Comparison of ENCODE assay signal across 8 cellular contexts in genomic region chr10:89414146-89414878, GRCh38. TPM values are rescaled to one million over a fixed set of nuclear protein-coding genes. Genes with fewer than 3 reads are reported as not detected.
DNase-seq lines count a peak whose midpoint lies in the region; ATAC-seq and TF ChIP-seq lines count a peak whose summit lies in the region.

A gene with protein sequence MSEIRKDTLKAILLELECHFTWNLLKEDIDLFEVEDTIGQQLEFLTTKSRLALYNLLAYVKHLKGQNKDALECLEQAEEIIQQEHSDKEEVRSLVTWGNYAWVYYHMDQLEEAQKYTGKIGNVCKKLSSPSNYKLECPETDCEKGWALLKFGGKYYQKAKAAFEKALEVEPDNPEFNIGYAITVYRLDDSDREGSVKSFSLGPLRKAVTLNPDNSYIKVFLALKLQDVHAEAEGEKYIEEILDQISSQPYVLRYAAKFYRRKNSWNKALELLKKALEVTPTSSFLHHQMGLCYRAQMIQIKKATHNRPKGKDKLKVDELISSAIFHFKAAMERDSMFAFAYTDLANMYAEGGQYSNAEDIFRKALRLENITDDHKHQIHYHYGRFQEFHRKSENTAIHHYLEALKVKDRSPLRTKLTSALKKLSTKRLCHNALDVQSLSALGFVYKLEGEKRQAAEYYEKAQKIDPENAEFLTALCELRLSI (plus strand): TSS chr10:89414568. CDS start chr10:89414799, 231 bp downstream.

- H3K79me2 ChIP-seq in GM23338 (replicated peaks; ENCODE audit: insufficient read depth): no peaks in the 10 kb centered on the region
- H3K79me2 ChIP-seq in Loucy (ENCODE audit: insufficient read depth, low read length): peaks cover 37% of the 10 kb centered on the region
- H3K79me2 ChIP-seq in parathyroid adenoma: peaks cover 16% of the 10 kb centered on the region

- 0 out of 2 replicates have a peak, but pooled peaks cover 2% of the 10 kb centered on the region for H3K36me3 ChIP-seq in ES-I3 (ENCODE audit: insufficient read depth, low read length)
- H3K36me3 ChIP-seq in GM23338 (ENCODE audit: insufficient read depth): no peaks in the 10 kb centered on the region
- H3K36me3 ChIP-seq in Loucy (ENCODE audit: insufficient read depth, low read length): no peaks in the 10 kb centered on the region
- H3K36me3 ChIP-seq in parathyroid adenoma (ENCODE audit: control insufficient read depth, insufficient read depth, low read length): no peaks in the 10 kb centered on the region
- H3K36me3 ChIP-seq in tibial artery: peaks cover 4 to 11% (median 10%) of the 10 kb centered on the region in 3 donors

- H3K27ac ChIP-seq in GM23338 (ENCODE audit: low read depth) (no peak within 1 kb of the TSS), adipose tissue (ENCODE audit: low read depth, low read length) (peak within 1 kb of the TSS; percentile 76), parathyroid adenoma (peak within 1 kb of the TSS; percentile 85), tibial artery (peak within 1 kb of the TSS; percentile 88 to 92)

- H4K20me1 ChIP-seq in GM23338 (replicated peaks; ENCODE audit: insufficient read depth): no peaks in the 10 kb centered on the region
- H4K20me1 ChIP-seq in Loucy (ENCODE audit: insufficient read depth, low read length, poor library complexity, severe bottlenecking): peaks cover 8% of the 10 kb centered on the region

- peak within 1 kb of the TSS; percentile 70 for H3K4me3 ChIP-seq in GM23338
- peak within 1 kb of the TSS; percentile 89 for H3K4me3 ChIP-seq in Loucy (ENCODE audit: low read length, poor library complexity, severe bottlenecking)
- peak within 1 kb of the TSS; percentile 75 for H3K4me3 ChIP-seq in parathyroid adenoma (ENCODE audit: low read depth, low read length)
- H3K4me3 ChIP-seq in tibial artery: peak within 1 kb of the TSS; percentile 70 to 91

- H2AFZ ChIP-seq in GM23338: peak within 1 kb of the TSS; percentile 97
- peak within 1 kb of the TSS; percentile 98 for H2AFZ ChIP-seq in Loucy (ENCODE audit: low read length)
- peak within 1 kb of the TSS; percentile 94 for H2AFZ ChIP-seq in parathyroid adenoma

- DNase-seq in GM23338 (ENCODE audit: low spot score): peak; percentile 83
- DNase-seq in SW480 (ENCODE audit: low spot score): peak; percentile 64
- DNase-seq in cardiac septum (ENCODE audit: low spot score): peak; percentile 89
- DNase-seq in tibial artery: peak; percentile 73 to 83

- H3F3A ChIP-seq in GM23338 (replicated peaks; ENCODE audit: low read depth): 0 out of 2 replicates have a peak, but pooled peaks cover 3% of the 10 kb centered on the region
- H3F3A ChIP-seq in Loucy (ENCODE audit: low read depth): peaks cover 3% of the 10 kb centered on the region; the same call in 1 of the 2 replicates

- H3K4me2 ChIP-seq in GM23338 (peak within 1 kb of the TSS; percentile 83), Loucy (ENCODE audit: low read depth, low read length, poor library complexity, severe bottlenecking) (peak within 1 kb of the TSS; percentile 84), parathyroid adenoma (ENCODE audit: low read length) (peak within 1 kb of the TSS; percentile 94)

- H3K9ac ChIP-seq in ES-I3 (ENCODE audit: low read depth, low read length): peak within 1 kb of the TSS; percentile 76
- H3K9ac ChIP-seq in Loucy (ENCODE audit: low read depth, low read length, poor library complexity, severe bottlenecking): peak within 1 kb of the TSS; percentile 86
- peak within 1 kb of the TSS; percentile 73 for H3K9ac ChIP-seq in parathyroid adenoma

- H3K4me1 Mint-ChIP-seq in GM23338: peaks cover 14% of the 10 kb centered on the region

- H3K4me3 Mint-ChIP-seq in GM23338: peak within 1 kb of the TSS; percentile 91

- H3K9me2 ChIP-seq in GM23338 (ENCODE audit: insufficient read depth): no peaks in the 10 kb centered on the region
- H3K9me2 ChIP-seq in Loucy (replicated peaks; ENCODE audit: low read depth, low read length): no peaks in the 10 kb centered on the region

- H3K9me3 ChIP-seq in ES-I3 (ENCODE audit: control insufficient read depth, insufficient read depth, low read length): no peaks in the 10 kb centered on the region
- H3K9me3 ChIP-seq in Loucy (ENCODE audit: insufficient read depth, low read depth, low read length): no peaks in the 10 kb centered on the region
- H3K9me3 ChIP-seq in parathyroid adenoma (ENCODE audit: control insufficient read depth, low read length): no peaks in the 10 kb centered on the region
- H3K9me3 ChIP-seq in tibial artery: no peaks in the 10 kb centered on the region

- peaks cover 33% of the 10 kb centered on the region for H3K27me3 ChIP-seq in GM23338 (ENCODE audit: insufficient read depth)
- no peaks in the 10 kb centered on the region for H3K27me3 ChIP-seq in Loucy (ENCODE audit: insufficient read depth, low read length, poor library complexity, severe bottlenecking)
- no peaks in the 10 kb centered on the region for H3K27me3 ChIP-seq in parathyroid adenoma (ENCODE audit: control insufficient read depth, insufficient read depth, low read length)
- H3K27me3 ChIP-seq in tibial artery: no peaks in the 10 kb centered on the region

- peaks cover 10% of the 10 kb centered on the region; the same call in 1 of the 2 replicates for H3K4me1 ChIP-seq in ES-I3 (ENCODE audit: insufficient read depth, low read length)
- H3K4me1 ChIP-seq in GM23338 (ENCODE audit: insufficient read depth): peaks cover 11% of the 10 kb centered on the region
- H3K4me1 ChIP-seq in Loucy (ENCODE audit: insufficient read depth, low read length, poor library complexity, severe bottlenecking): peaks cover 41% of the 10 kb centered on the region
- peaks cover 4% of the 10 kb centered on the region for H3K4me1 ChIP-seq in parathyroid adenoma
- peaks cover 0 to 40% (median 15%) of the 10 kb centered on the region in 4 donors for H3K4me1 ChIP-seq in tibial artery

- intact Hi-C loops in cardiac septum (cut with DNase I): loop anchor here (2.0 kb wide), 1 partner anchor 22 kb away; the partner anchor contains the start of gene IFIT1
- intact Hi-C loops in tibial artery (cut with DNase I; ENCODE audit: low total_unique reads): no loop called here

- peak within 1 kb of the TSS; percentile 55 for H3K27ac Mint-ChIP-seq in GM23338

- H3K27me3 Mint-ChIP-seq in GM23338 (ENCODE audit: insufficient read depth, low read depth, poor library complexity): peaks cover 27% of the 10 kb centered on the region

- WGBS in adipose tissue, 3 donors: 0 to 1% (median 0%) methylated on average over 42 to 48 of the region's 48 CpGs

- peaks cover 10% of the 10 kb centered on the region for H3K9me3 Mint-ChIP-seq in GM23338

- peaks cover 11% of the 10 kb centered on the region for H3K36me3 Mint-ChIP-seq in GM23338 (ENCODE audit: low read depth)

- ATAC-seq in GM23338: peak; percentile 91

- TF ChIP-seq CTCF in GM23338 (conservative IDR thresholded peaks at IDR 0.05; ENCODE audit: low read depth in 2 of 2) (peak in 1 of 2 experiments; percentile 15; a peak in 1 of 4 replicates), Loucy (conservative IDR thresholded peaks at IDR 0.05; ENCODE audit: low read length) (no peak), parathyroid adenoma (IDR thresholded peaks at IDR 0.05) (no peak), tibial artery (IDR thresholded peaks at IDR 0.05) (no peak)

TF ChIP-seq in GM23338, 12 proteins besides CTCF, POLR2A, EP300 and RAD21:
- no peak for TF ChIP-seq EZH2 (IDR thresholded peaks at IDR 0.05; ENCODE audit: low read depth, unreplicated experiment)
- TF ChIP-seq POLR2AphosphoS5 (IDR thresholded peaks at IDR 0.05; ENCODE audit: low read depth): peak; percentile 58

RNA-seq across cellular contexts. Expression of the gene that starts here (rescaled TPM):
- total RNA-seq in GM23338 (2014; rRNA removed; shearing (Covaris generic)): 2.7 TPM in 2 replicates
- polyA plus RNA-seq in GM23338 (2016; fragmentation: Nextera tagmentation; extraction: Ambion mirVana): 2.7 and 3.2 TPM in 2 replicates
- polyA plus RNA-seq in adipose tissue: 1 to 10 TPM; 3.6 to 9.3 (median 6.1) TPM
- total RNA-seq in cardiac septum: 11.5 TPM
